ENCODE assay signal across 22 cellular contexts in the genomic region with DNA sequence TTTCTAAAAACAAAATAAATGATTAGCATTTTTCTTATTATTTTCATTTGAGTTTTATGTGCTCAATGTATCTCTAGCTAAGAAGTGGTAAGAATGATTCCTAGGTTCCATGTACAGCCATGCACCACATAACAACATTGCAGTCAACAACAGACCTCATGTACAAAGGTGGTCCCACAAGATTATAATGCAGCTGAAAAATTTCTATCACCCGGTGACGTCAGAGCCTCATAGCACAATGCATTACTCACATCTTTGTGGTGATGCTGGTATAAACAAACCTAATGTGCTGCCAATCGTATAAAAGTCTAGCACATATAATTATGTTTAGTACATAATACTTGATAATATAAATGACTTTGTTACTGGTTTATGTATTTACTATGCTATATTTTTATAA.
DNase-seq lines count a peak whose midpoint lies in the region; ATAC-seq and TF ChIP-seq lines count a peak whose summit lies in the region.
"Had no signal": no experiment of that assay in that cellular context is flagged by ENCODE, and none has a peak within 500 bp of the region (broad histone marks: within the 10 kb centered on the region; RNA-seq: fewer than 3 reads in every experiment).

No MANE protein-coding gene starts in this region.

- H3K4me1 ChIP-seq in esophagus muscularis mucosa, result no peaks in the 10 kb centered on the region
- H3K4me1 ChIP-seq: body of pancreas, left lung, neural progenitor cell, psoas muscle had no signal

- intact Hi-C loops in esophagus muscularis mucosa (cut with DNase I), result no loop called here

- peak; percentile 94 for DNase-seq in ELR (ENCODE audit: low read depth)
- DNase-seq in RKO (ENCODE audit: low spot score), result peak; percentile 23
- peak; percentile 54 to 79 for DNase-seq in cardiac fibroblast (ENCODE audit: low read depth in 2 of 2)
- DNase-seq in non-pigmented ciliary epithelial cell (ENCODE audit: low read depth), result peak; percentile 88
- no peak for DNase-seq in esophagus muscularis mucosa (ENCODE audit: extremely low spot score)
- DNase-seq in stimulated activated naive CD4-positive, alpha-beta T cell (lab: John Stamatoyannopoulos, UW), result no peak
- no peak for DNase-seq in mesenteric fat pad (ENCODE audit: low spot score)
- DNase-seq: activated CD4-positive, alpha-beta T cell treated with anti-CD3 and anti-CD28 coated beads, Interleukin-2, amount 50 U/mL, for 4 hours; activated naive CD4-positive, alpha-beta T cell treated with Interleukin-2 at 50 U/mL for 16 hours; activated T-cell treated with anti-CD3 and anti-CD28 coated beads for 4 hours; AML-193; body of pancreas; DND-41; left lung; MM.1S; NCI-H146; NCI-H82; psoas muscle; SIG-M5 had no signal

- H3K27me3 ChIP-seq in esophagus muscularis mucosa, result no peaks in the 10 kb centered on the region
- H3K27me3 ChIP-seq: body of pancreas, neural progenitor cell had no signal

- no peaks in the 10 kb centered on the region for H3K36me3 ChIP-seq in esophagus muscularis mucosa
- H3K36me3 ChIP-seq: left lung, neural progenitor cell had no signal

- TF ChIP-seq EP300 in esophagus muscularis mucosa (IDR thresholded peaks at IDR 0.05), result no peak

- TF ChIP-seq POLR2A in esophagus muscularis mucosa (IDR thresholded peaks at IDR 0.05; ENCODE audit: low read depth), result no peak

- H3K4me3 ChIP-seq in cardiac fibroblast (replicated peaks in 1 of 2; ENCODE audit: low read depth in 2 of 2, low read length in 2 of 2) (no peak overlapping the region), esophagus muscularis mucosa (no peak overlapping the region)
- H3K4me3 ChIP-seq: body of pancreas, left lung, neural progenitor cell, psoas muscle had no signal

- 82% methylated on average over 3 of the region's 3 CpGs for WGBS in esophagus muscularis mucosa

- no peaks in the 10 kb centered on the region for H3K9me3 ChIP-seq in esophagus muscularis mucosa
- H3K9me3 ChIP-seq: body of pancreas, left lung, psoas muscle had no signal

- ATAC-seq in GM21723 (IDR thresholded peaks at IDR 0.05; ENCODE audit: unreplicated experiment), result no peak
- ATAC-seq: body of pancreas, left lung, psoas muscle had no signal

- H3K27ac ChIP-seq in esophagus muscularis mucosa (replicated peaks in 1 of 4), result no peak overlapping the region
- H3K27ac ChIP-seq: body of pancreas, epithelial cell of prostate, left lung, neural progenitor cell, psoas muscle had no signal

- TF ChIP-seq CTCF in cardiac fibroblast (IDR thresholded peaks at IDR 0.05; ENCODE audit: low read depth, low read length) (no peak), esophagus muscularis mucosa (IDR thresholded peaks at IDR 0.05) (no peak)

Comparison
In these comparisons a context has a peak if more than half of its experiments do, and no peak if none do; other contexts are left out.
1. DNase-seq: peak in ELR (single experiment), RKO (single experiment), cardiac fibroblast (2 of 2) and non-pigmented ciliary epithelial cell (single experiment); none in esophagus muscularis mucosa (single experiment), stimulated activated naive CD4-positive, alpha-beta T cell (0 of 6) and mesenteric fat pad (single experiment).